In genomic region chr1:23751815-23752200, GRCh38 we compare ENCODE assay signal across 17 cellular contexts.
"Had no signal": no experiment of that assay in that cellular context is flagged by ENCODE, and none has a peak within 500 bp of the region (broad histone marks: within the 10 kb centered on the region; RNA-seq: fewer than 3 reads in every experiment).

No MANE protein-coding gene starts in this region.

- DNase-seq: activated CD4-positive, CD25-positive, alpha-beta regulatory T cell treated with anti-CD3 and anti-CD28 coated beads, Interleukin-2, amount 50 U/mL, for 72 hours; activated gamma-delta T cell treated with Interleukin-2 at 50 U/mL for 16 hours; amniotic stem cell; hippocampal formation; left cardiac atrium; lower lobe of right lung had no signal

- H3K27ac ChIP-seq: epithelial cell of prostate, foreskin keratinocyte, lower lobe of right lung, SJSA1 had no signal

- H3K27me3 Mint-ChIP-seq: activated CD4-positive, alpha-beta memory T cell treated with anti-CD3 and anti-CD28 coated beads for 36 hours; progenitor cell of endocrine pancreas had no signal

- H3K4me3 Mint-ChIP-seq: activated CD4-positive, alpha-beta memory T cell treated with anti-CD3 and anti-CD28 coated beads for 36 hours; neural crest cell; T-helper 1 cell treated with Interleukin-12 subunit alpha and Interleukin-12 subunit beta and Interleukin-4 antibody, amounts not matched to agents 30 μg/mL and 1 μg/mL, for 36 hours had no signal

- H3K9me3 Mint-ChIP-seq: activated CD4-positive, alpha-beta memory T cell treated with anti-CD3 and anti-CD28 coated beads for 36 hours; activated naive CD4-positive, alpha-beta T cell treated with anti-CD3 and anti-CD28 coated beads, Interleukin-2, amount 50 U/mL, for 72 hours; neural crest cell; T-helper 1 cell treated with Interleukin-12 subunit alpha and Interleukin-12 subunit beta and Interleukin-4 antibody, amounts not matched to agents 30 μg/mL and 1 μg/mL, for 36 hours had no signal

- H3K27me3 ChIP-seq: dorsolateral prefrontal cortex, foreskin keratinocyte, SJSA1, stomach had no signal

- FAIRE-seq: islet of Langerhans had no signal

- H3K4me1 ChIP-seq: foreskin keratinocyte, SJSA1 had no signal

- H3K9me3 ChIP-seq: lower lobe of right lung, SJSA1, stomach had no signal

- H3K4me3 ChIP-seq: dorsolateral prefrontal cortex, lower lobe of right lung, SJSA1 had no signal

- H3K27ac Mint-ChIP-seq: activated CD4-positive, alpha-beta memory T cell treated with anti-CD3 and anti-CD28 coated beads for 36 hours; T-helper 1 cell treated with Interleukin-12 subunit alpha and Interleukin-12 subunit beta and Interleukin-4 antibody, amounts not matched to agents 30 μg/mL and 1 μg/mL, for 36 hours had no signal
